8 cellular contexts compared by ENCODE assay signal in the genomic region with DNA sequence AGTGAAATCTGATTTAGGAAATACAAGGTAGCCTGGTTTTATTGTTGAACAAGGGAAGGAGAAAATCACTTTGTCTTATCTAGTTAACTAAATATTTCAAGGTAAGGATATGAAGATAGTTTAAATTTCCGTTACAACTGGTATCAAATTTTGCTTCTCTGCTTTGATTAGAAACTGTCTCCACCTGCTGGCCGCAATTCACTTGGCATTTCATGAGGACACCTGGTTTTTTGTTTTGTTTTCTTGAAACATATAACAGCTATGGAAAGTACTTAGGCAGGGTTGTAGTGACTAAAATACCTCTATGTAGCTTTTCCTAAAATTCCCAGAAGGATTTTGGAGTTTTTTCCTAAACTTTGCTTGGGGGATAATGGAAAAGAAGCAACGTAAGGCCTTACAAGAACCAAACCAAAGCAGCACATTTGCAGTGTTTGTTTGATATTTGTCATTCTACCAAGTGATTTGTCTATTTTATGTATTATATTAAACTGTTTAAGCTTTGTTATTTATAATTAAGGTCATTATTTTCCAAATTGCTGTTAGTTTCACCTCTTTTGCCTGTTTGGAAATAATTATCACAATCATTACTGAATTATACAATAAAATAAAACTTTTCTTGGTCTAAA.
DNase-seq lines count a peak whose midpoint lies in the region; ATAC-seq and TF ChIP-seq lines count a peak whose summit lies in the region.

No MANE protein-coding gene starts in this region.

- H3K27ac ChIP-seq in Peyer's patch (no peak overlapping the region), right atrium auricular region (no peak overlapping the region)

- H3K9me3 Mint-ChIP-seq in activated naive CD8-positive, alpha-beta T cell treated with anti-CD3 and anti-CD28 coated beads for 36 hours = peaks cover 5% of the 10 kb centered on the region

- H3K9me3 ChIP-seq in Peyer's patch (no peaks in the 10 kb centered on the region), right atrium auricular region (no peaks in the 10 kb centered on the region)

- TF ChIP-seq POLR2A in Peyer's patch (IDR thresholded peaks at IDR 0.05) = no peak

- H3K27me3 ChIP-seq in Peyer's patch (no peaks in the 10 kb centered on the region), right atrium auricular region (no peaks in the 10 kb centered on the region)

- no peaks in the 10 kb centered on the region for H3K4me1 Mint-ChIP-seq in activated naive CD8-positive, alpha-beta T cell treated with anti-CD3 and anti-CD28 coated beads for 36 hours

- TF ChIP-seq CTCF in HFF-Myc (IDR thresholded peaks at IDR 0.05; ENCODE audit: low read depth, low read length, missing control alignments) (peak; percentile 74), Peyer's patch (IDR thresholded peaks at IDR 0.05) (peak; percentile 21 to 73 (median 66)), right atrium auricular region (IDR thresholded peaks at IDR 0.05) (peak; percentile 45 to 74)

- DNase-seq in COLO668 (lab: John Stamatoyannopoulos, UW; ENCODE audit: unreplicated experiment) (peak; percentile 45), HFF-Myc (ENCODE audit: extremely low read depth, low read depth) (peak; percentile 9), Peyer's patch (peak in 2 of 3 donors; percentile 51 to 74), right atrium auricular region (ENCODE audit: low spot score) (no peak), NCI-H187 treated with DMSO at 0.1 percent for 48 hours (lab: John Stamatoyannopoulos, UW) (no peak)
- DNase-seq in activated naive CD8-positive, alpha-beta T cell treated with anti-CD3 and anti-CD28 coated beads for 36 hours = peak; percentile 29
- peak; percentile 47 for DNase-seq in stimulated activated CD4-positive, alpha-beta T cell treated with anti-CD3 and anti-CD28 coated beads, Interleukin-12 subunit alpha, Interleukin-12 subunit beta, amount 100 ng/mL, for 4 hours

- H3K4me3 ChIP-seq in HFF-Myc (replicated peaks; ENCODE audit: low read depth, low read length) (no peak overlapping the region), Peyer's patch (no peak overlapping the region), right atrium auricular region (no peak overlapping the region)

- no peaks in the 10 kb centered on the region for H3K36me3 ChIP-seq in Peyer's patch
- no peaks in the 10 kb centered on the region for H3K36me3 ChIP-seq in right atrium auricular region

- ATAC-seq in HG02981 (IDR thresholded peaks at IDR 0.05; ENCODE audit: unreplicated experiment) = no peak

- no peaks in the 10 kb centered on the region for H3K27me3 Mint-ChIP-seq in activated naive CD8-positive, alpha-beta T cell treated with anti-CD3 and anti-CD28 coated beads for 36 hours

- peaks cover 9% of the 10 kb centered on the region for H3K36me3 Mint-ChIP-seq in activated naive CD8-positive, alpha-beta T cell treated with anti-CD3 and anti-CD28 coated beads for 36 hours

- no peak overlapping the region for H3K4me3 Mint-ChIP-seq in activated naive CD8-positive, alpha-beta T cell treated with anti-CD3 and anti-CD28 coated beads for 36 hours

- no peaks in the 10 kb centered on the region for H3K4me1 ChIP-seq in Peyer's patch
- no peaks in the 10 kb centered on the region for H3K4me1 ChIP-seq in right atrium auricular region

- no peak overlapping the region for H3K27ac Mint-ChIP-seq in activated naive CD8-positive, alpha-beta T cell treated with anti-CD3 and anti-CD28 coated beads for 36 hours

Comparison
In these comparisons a context has a peak if more than half of its experiments do, and no peak if none do; other contexts are left out.
1. DNase-seq: peak in COLO668 (single experiment), HFF-Myc (single experiment), Peyer's patch (2 of 3), activated naive CD8-positive, alpha-beta T cell treated with anti-CD3 and anti-CD28 coated beads for 36 hours (single experiment) and stimulated activated CD4-positive, alpha-beta T cell treated with anti-CD3 and anti-CD28 coated beads, Interleukin-12 subunit alpha, Interleukin-12 subunit beta, amount 100 ng/mL, for 4 hours (single experiment); none in right atrium auricular region (single experiment) and NCI-H187 treated with DMSO at 0.1 percent for 48 hours (single experiment).
2. Peak in every context shown above with its lines, with median percentiles within 50 percentile points of each other: CTCF ChIP-seq.